ENCODE assay signal across 8 cellular contexts in genomic region chr6:57165080-57165479, GRCh38.
"Had no signal": no experiment of that assay in that cellular context is flagged by ENCODE, and none has a peak within 500 bp of the region (broad histone marks: within the 10 kb centered on the region; RNA-seq: fewer than 3 reads in every experiment).

No MANE protein-coding gene starts in this region.

- H3K4me3 ChIP-seq: GM12878 had no signal

- FAIRE-seq: G401.6, GM12891, GM12892, GM18507, GM19239 had no signal

- ATAC-seq: GM12878 had no signal

- DNase-seq: GDM1, GF-D8 had no signal
